20 cellular contexts compared by ENCODE assay signal in genomic region chr10:129694184-129694583, GRCh38.
"Had no signal": no experiment of that assay in that cellular context is flagged by ENCODE, and none has a peak within 500 bp of the region (broad histone marks: within the 10 kb centered on the region; RNA-seq: fewer than 3 reads in every experiment).

No MANE protein-coding gene starts in this region.

- H3K79me2 ChIP-seq: parathyroid adenoma had no signal

- H2AFZ ChIP-seq: parathyroid adenoma had no signal

- ATAC-seq: activated CD4-positive, alpha-beta T cell treated with anti-CD3 and anti-CD28 coated beads for 36 hours; esophagus mucosa had no signal

- H3K9me3 ChIP-seq: heart right ventricle, left lung had no signal

- H3K4me3 Mint-ChIP-seq: activated CD4-positive, alpha-beta T cell treated with anti-CD3 and anti-CD28 coated beads for 36 hours; activated naive CD4-positive, alpha-beta T cell treated with anti-CD3 and anti-CD28 coated beads, Interleukin-2, amount 10 ng/mL, durations not matched to agents 7 days and 5 days; activated naive CD8-positive, alpha-beta T cell treated with anti-CD3 and anti-CD28 coated beads, Interleukin-2, amount 10 ng/mL, durations not matched to agents 7 days and 5 days; mesothelial cell of epicardium; naive B cell had no signal

- H3K9ac ChIP-seq: parathyroid adenoma had no signal

- H3K27ac ChIP-seq: left lung, parathyroid adenoma had no signal

- H3K27ac Mint-ChIP-seq: activated CD4-positive, alpha-beta T cell treated with anti-CD3 and anti-CD28 coated beads for 36 hours; activated naive CD4-positive, alpha-beta T cell treated with anti-CD3 and anti-CD28 coated beads, Interleukin-2, amount 10 ng/mL, durations not matched to agents 7 days and 5 days; activated naive CD8-positive, alpha-beta T cell treated with anti-CD3 and anti-CD28 coated beads, Interleukin-2, amount 10 ng/mL, durations not matched to agents 7 days and 5 days; naive B cell had no signal

- H3K4me3 ChIP-seq: heart right ventricle, left lung had no signal

- H3K27me3 Mint-ChIP-seq: activated CD4-positive, alpha-beta T cell treated with anti-CD3 and anti-CD28 coated beads for 36 hours; activated naive CD4-positive, alpha-beta T cell treated with anti-CD3 and anti-CD28 coated beads, Interleukin-2, amount 10 ng/mL, durations not matched to agents 7 days and 5 days; activated naive CD8-positive, alpha-beta T cell treated with anti-CD3 and anti-CD28 coated beads, Interleukin-2, amount 10 ng/mL, durations not matched to agents 7 days and 5 days; naive B cell had no signal

- H3K9me3 Mint-ChIP-seq: activated naive CD4-positive, alpha-beta T cell treated with anti-CD3 and anti-CD28 coated beads, Interleukin-2, amount 10 ng/mL, durations not matched to agents 7 days and 5 days; activated naive CD8-positive, alpha-beta T cell treated with anti-CD3 and anti-CD28 coated beads, Interleukin-2, amount 10 ng/mL, durations not matched to agents 7 days and 5 days; mesothelial cell of epicardium; naive B cell had no signal

- FAIRE-seq: astrocyte, urothelium cell line had no signal

- H3K36me3 Mint-ChIP-seq: activated naive CD4-positive, alpha-beta T cell treated with anti-CD3 and anti-CD28 coated beads, Interleukin-2, amount 10 ng/mL, durations not matched to agents 7 days and 5 days; mesothelial cell of epicardium had no signal

- DNase-seq: activated CD4-positive, alpha-beta T cell treated with anti-CD3 and anti-CD28 coated beads for 36 hours; activated CD4-positive, alpha-beta T cell treated with anti-CD3 and anti-CD28 coated beads, Interleukin-2, amount 50 U/mL, for 48 hours; activated CD4-positive, CD25-positive, alpha-beta regulatory T cell; activated CD8-positive, alpha-beta memory T cell treated with anti-CD3 and anti-CD28 coated beads for 24 hours; activated effector memory CD4-positive, alpha-beta T cell treated with Interleukin-2 at 50 U/mL for 16 hours; activated naive CD4-positive, alpha-beta T cell treated with anti-CD3 and anti-CD28 coated beads, Interleukin-2, amount 10 ng/mL, durations not matched to agents 7 days and 5 days; activated naive CD8-positive, alpha-beta T cell treated with anti-CD3 and anti-CD28 coated beads, Interleukin-2, amount 10 ng/mL, durations not matched to agents 7 days and 5 days; central memory CD4-positive, alpha-beta T cell; kidney glomerular epithelial cell; left lung; naive B cell; stimulated activated CD4-positive, alpha-beta T cell treated with anti-CD3 and anti-CD28 coated beads, Interleukin-2, amount 100 ng/mL, for 48 hours; stimulated activated naive CD4-positive, alpha-beta T cell treated with Interleukin-2 at 50 U/mL for 16 hours; trophoblast cell had no signal

- H3K4me1 ChIP-seq: left lung, parathyroid adenoma had no signal

- H3K27me3 ChIP-seq: heart right ventricle, left lung had no signal

- H3K36me3 ChIP-seq: heart right ventricle, left lung had no signal

- H3K4me1 Mint-ChIP-seq: activated CD4-positive, alpha-beta T cell treated with anti-CD3 and anti-CD28 coated beads for 36 hours; activated naive CD4-positive, alpha-beta T cell treated with anti-CD3 and anti-CD28 coated beads, Interleukin-2, amount 10 ng/mL, durations not matched to agents 7 days and 5 days; activated naive CD8-positive, alpha-beta T cell treated with anti-CD3 and anti-CD28 coated beads, Interleukin-2, amount 10 ng/mL, durations not matched to agents 7 days and 5 days had no signal
